In genomic region chr19:4352701-4353121, GRCh38 we compare ENCODE assay signal across 8 cellular contexts. TPM values are rescaled to one million over a fixed set of nuclear protein-coding genes. Genes with fewer than 3 reads are reported as not detected.
A peak's percentile ranks its signal among the peaks of the same experiment; 100 is the strongest.
DNase-seq lines count a peak whose midpoint lies in the region; ATAC-seq and TF ChIP-seq lines count a peak whose summit lies in the region.

No MANE protein-coding gene starts in this region.

- DNase-seq in GDM1 (lab: John Stamatoyannopoulos, UW) = peak; percentile 31
- peak; percentile 34 for DNase-seq in NCI-H1105 (lab: John Stamatoyannopoulos, UW)
- DNase-seq in dermis blood vessel endothelial cell = peak; percentile 85
- DNase-seq in medulla oblongata (ENCODE audit: extremely low spot score) = peak; percentile 46
- DNase-seq in stromal cell of bone marrow (ENCODE audit: low read depth) = peak; percentile 30

- ATAC-seq in GM18861 (IDR thresholded peaks at IDR 0.05; ENCODE audit: unreplicated experiment) (no peak), GM21390 (IDR thresholded peaks at IDR 0.05; ENCODE audit: unreplicated experiment) (no peak)

- no peak overlapping the region for H3K4me3 ChIP-seq in WI38 (ENCODE audit: low read depth, low read length)

- TF ChIP-seq CTCF in WI38 (IDR thresholded peaks at IDR 0.05; ENCODE audit: low read depth, low read length) = peak; percentile 94

RNA-seq across cellular contexts. Expression of gene MPND, which starts 9.3 kb away (rescaled TPM):
- 6.5 and 7.7 TPM in 2 replicates for total RNA-seq in dermis blood vessel endothelial cell

RNA-seq across cellular contexts. Expression of gene STAP2, which starts 14.1 kb away (rescaled TPM):
- total RNA-seq in dermis blood vessel endothelial cell = 28.1 and 36.6 TPM in 2 replicates

RNA-seq across cellular contexts. Expression of gene SH3GL1, which starts 47.6 kb away (rescaled TPM):
- total RNA-seq in dermis blood vessel endothelial cell = 38.6 and 102 TPM in 2 replicates

RNA-seq across cellular contexts. Expression of gene FSD1, which starts 48.3 kb away (rescaled TPM):
- total RNA-seq in dermis blood vessel endothelial cell = 7.0 and 11.0 TPM in 2 replicates

RNA-seq across cellular contexts. Expression of gene CHAF1A, which starts 49.7 kb away (rescaled TPM):
- 8.7 and 19.5 TPM in 2 replicates for total RNA-seq in dermis blood vessel endothelial cell

Comparison
In these comparisons a context has a peak if more than half of its experiments do, and no peak if none do; other contexts are left out.
1. DNase-seq: peak in every context shown above with its lines; median percentile 85 in dermis blood vessel endothelial cell; 46 in medulla oblongata; 34 in NCI-H1105; 31 in GDM1; 30 in stromal cell of bone marrow.